ENCODE assay signal across 25 cellular contexts in the genomic region with DNA sequence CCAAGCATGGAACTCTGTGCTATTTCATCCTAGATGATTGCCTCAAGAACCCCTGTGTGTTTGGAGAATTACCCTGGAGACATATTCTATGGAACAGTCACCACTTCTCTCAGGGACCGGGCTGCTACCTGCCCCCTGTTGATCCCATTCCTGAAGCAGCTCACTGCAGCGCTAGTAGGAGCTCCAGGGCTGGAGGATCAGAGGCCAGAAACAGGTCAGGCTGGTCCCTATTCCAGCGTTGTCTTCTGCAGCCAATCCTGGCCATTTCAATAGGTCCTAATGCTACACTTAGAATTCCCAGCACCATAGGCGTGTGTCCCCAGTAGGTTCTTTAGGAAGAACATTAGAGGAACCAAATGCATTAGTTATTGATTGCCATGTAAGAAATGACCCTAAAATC. TPM values are rescaled to one million over a fixed set of nuclear protein-coding genes. Genes with fewer than 3 reads are reported as not detected.
"Had no signal": no experiment of that assay in that cellular context is flagged by ENCODE, and none has a peak within 500 bp of the region (broad histone marks: within the 10 kb centered on the region; RNA-seq: fewer than 3 reads in every experiment).

No MANE protein-coding gene starts in this region.

- DNase-seq: IMR-90; Karpas-422; KG1; MG63; NCI-H1092; NCI-H1105 treated with DMSO at 0.1 percent for 48 hours; NCI-H1417 treated with DMSO at 0.1 percent for 48 hours; NCI-H146; NCI-H1694 treated with DMSO at 0.1 percent for 48 hours; NCI-H1930; NCI-H2081; NCI-H2107; NCI-H2227 treated with DMSO at 0.1 percent for 48 hours; NCI-H524; NCI-H526 treated with DMSO at 0.1 percent for 48 hours; NCI-H774; NK-92 treated with Interleukin-12 subunit alpha and Interleukin-12 subunit beta, amount 100 ng/mL, for 24 hours; PC-3; SHP77; SJCRH30 had no signal

- H3K4me3 ChIP-seq: MG63, SJCRH30 had no signal

- H3K27ac ChIP-seq: RWPE1, SJCRH30 had no signal

RNA-seq across cellular contexts. Expression of a gene that starts 48.9 kb away (rescaled TPM):
- total RNA-seq: HepG2, IMR-90, OCI-LY7, PC-3, SJCRH30 had no signal

RNA-seq across cellular contexts. Expression of a gene that starts 51.3 kb away (rescaled TPM):
- total RNA-seq: HepG2, HT1080, IMR-90, NCI-H460, OCI-LY7, PC-3, SJCRH30 had no signal
